ENCODE assay signal across 25 cellular contexts in the genomic region with DNA sequence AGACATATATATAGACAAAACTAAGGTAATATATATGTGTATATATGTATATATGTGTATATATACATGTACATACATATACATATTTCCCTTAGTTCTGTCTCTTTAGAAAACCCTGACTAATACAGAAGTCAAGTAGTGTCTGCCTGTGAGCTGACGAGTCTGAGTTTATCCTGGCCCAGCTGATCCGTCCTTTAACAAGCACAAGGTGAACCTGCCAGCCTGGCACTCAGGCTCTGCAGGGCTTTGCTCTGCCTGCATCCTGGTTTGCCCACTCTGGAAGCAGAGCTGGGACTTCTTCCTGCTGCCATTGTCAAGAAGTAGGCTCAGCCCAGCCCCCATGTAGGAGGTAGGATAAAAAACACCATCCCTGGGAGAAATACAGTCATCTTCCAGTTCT.
"Had no signal": no experiment of that assay in that cellular context is flagged by ENCODE, and none has a peak within 500 bp of the region (broad histone marks: within the 10 kb centered on the region; RNA-seq: fewer than 3 reads in every experiment).

No MANE protein-coding gene starts in this region.

- DNase-seq: hypothalamus; immature natural killer cell; kidney; lower lobe of right lung; mammary epithelial cell; mesenchymal stem cell; naive thymus-derived CD8-positive, alpha-beta T cell; nucleus accumbens; pancreas; posterior cingulate gyrus; psoas muscle; stimulated activated CD4-positive, alpha-beta T cell treated with anti-CD3 and anti-CD28 coated beads, Interleukin-12 subunit alpha, Interleukin-12 subunit beta, amount 100 ng/mL, for 4 hours; stimulated activated CD4-positive, alpha-beta T cell treated with anti-CD3 and anti-CD28 coated beads, Interleukin-15, amount 100 ng/mL, for 24 hours; stimulated activated CD4-positive, alpha-beta T cell treated with anti-CD3 and anti-CD28 coated beads, Interleukin-2, amount 100 ng/mL, for 24 hours; stimulated activated CD4-positive, alpha-beta T cell treated with anti-CD3 and anti-CD28 coated beads, Interleukin-4, amount 100 ng/mL, for 1 hour; stimulated activated naive B cell treated with anti-CD40 and anti-IgM and Interleukin-4, amounts not matched to agents 10 μg/mL and 1 μg/mL and 100 μg/mL, for 72 hours; stimulated activated naive CD8-positive, alpha-beta T cell treated with anti-CD3 and anti-CD28 coated beads, Interleukin-15, Interleukin-2, amounts not matched to agents 100 U/mL and 50 U/mL, for 24 hours; stomach; tibial artery; trophoblast cell; upper lobe of right lung had no signal

- H3K4me3 ChIP-seq: lower lobe of right lung, pancreas, psoas muscle, skin epidermis, stomach, suprapubic skin, thoracic aorta, tibial artery, upper lobe of right lung had no signal

- H3K9me3 ChIP-seq: lower lobe of right lung, pancreas, psoas muscle, stomach, suprapubic skin, thoracic aorta, tibial artery, upper lobe of right lung had no signal

- H3K4me1 ChIP-seq: lower lobe of right lung, pancreas, psoas muscle, stomach, suprapubic skin, upper lobe of right lung had no signal

- H3K27ac ChIP-seq: lower lobe of right lung, pancreas, psoas muscle, skin epidermis, stomach, suprapubic skin, thoracic aorta, tibial artery, upper lobe of right lung had no signal

- ATAC-seq: lower lobe of right lung; naive thymus-derived CD8-positive, alpha-beta T cell; pancreas; psoas muscle; sciatic nerve; stimulated activated naive B cell treated with anti-CD40 and anti-IgM and Interleukin-4, amounts not matched to agents 10 μg/mL and 1 μg/mL and 100 μg/mL, for 72 hours; stimulated activated naive CD8-positive, alpha-beta T cell treated with anti-CD3 and anti-CD28 coated beads, Interleukin-15, Interleukin-2, amounts not matched to agents 100 U/mL and 50 U/mL, for 24 hours; upper lobe of right lung had no signal

- H3K27me3 ChIP-seq: pancreas, stomach, suprapubic skin, tibial artery, upper lobe of right lung had no signal

- H3K36me3 ChIP-seq: lower lobe of right lung, pancreas, stomach, suprapubic skin, thoracic aorta, tibial artery, upper lobe of right lung had no signal
